In the genomic region with DNA sequence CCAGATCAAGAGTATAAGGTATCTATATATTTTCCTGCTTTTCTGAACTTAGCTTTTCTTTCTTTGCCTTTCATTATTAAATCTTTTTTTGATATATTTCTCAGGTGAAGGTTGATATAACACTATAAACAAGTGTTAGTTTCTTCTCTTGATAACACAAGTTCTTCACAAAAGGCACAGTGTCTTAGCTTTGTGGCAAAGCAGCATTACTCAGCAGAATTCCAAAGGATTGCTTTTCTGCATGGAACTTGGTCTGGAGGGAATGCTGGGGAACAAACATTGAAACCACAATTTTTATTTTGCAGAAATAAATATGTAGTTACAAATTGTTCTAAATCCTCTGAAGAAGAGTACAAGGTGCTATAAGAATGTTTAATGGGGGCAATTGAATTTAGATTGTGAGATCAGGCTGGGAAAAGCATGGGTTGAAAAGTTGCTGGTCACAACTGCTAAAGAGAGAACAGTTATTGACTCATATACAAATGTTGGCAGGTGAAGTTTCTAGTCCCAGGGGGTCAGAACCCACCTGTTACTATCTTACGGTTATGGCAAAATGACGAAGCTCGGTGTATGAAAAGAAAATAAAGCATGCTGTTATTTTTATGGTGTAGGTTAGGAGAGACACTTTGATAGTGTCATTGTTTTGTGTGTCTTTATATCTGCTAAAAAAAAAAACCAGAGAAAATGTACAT, we compare ENCODE assay signal across 1 cellular context.
TF ChIP-seq lines count a peak whose summit lies in the region.

No MANE protein-coding gene starts in this region.

TF ChIP-seq in IMR-90, 13 proteins besides CTCF, POLR2A, EP300 and RAD21:
- TF ChIP-seq NFE2L2 (IDR thresholded peaks at IDR 0.05; ENCODE audit: low read depth, low read length), result peak; percentile 82
- no peak for TF ChIP-seq CHD1 (IDR thresholded peaks at IDR 0.05; ENCODE audit: low read depth, low read length)
- TF ChIP-seq, protein P1, sequence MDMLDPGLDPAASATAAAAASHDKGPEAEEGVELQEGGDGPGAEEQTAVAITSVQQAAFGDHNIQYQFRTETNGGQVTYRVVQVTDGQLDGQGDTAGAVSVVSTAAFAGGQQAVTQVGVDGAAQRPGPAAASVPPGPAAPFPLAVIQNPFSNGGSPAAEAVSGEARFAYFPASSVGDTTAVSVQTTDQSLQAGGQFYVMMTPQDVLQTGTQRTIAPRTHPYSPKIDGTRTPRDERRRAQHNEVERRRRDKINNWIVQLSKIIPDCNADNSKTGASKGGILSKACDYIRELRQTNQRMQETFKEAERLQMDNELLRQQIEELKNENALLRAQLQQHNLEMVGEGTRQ (IDR thresholded peaks at IDR 0.05; ENCODE audit: low read depth, low read length), result no peak
- TF ChIP-seq CEBPB (IDR thresholded peaks at IDR 0.05; ENCODE audit: low read depth, low read length), result no peak
- TF ChIP-seq RFX5 (IDR thresholded peaks at IDR 0.05; ENCODE audit: low read depth, low read length), result no peak
- peak; percentile 68 for TF ChIP-seq MAFK (IDR thresholded peaks at IDR 0.05; ENCODE audit: low read depth, low read length)
